15 cellular contexts compared by ENCODE assay signal in the genomic region with DNA sequence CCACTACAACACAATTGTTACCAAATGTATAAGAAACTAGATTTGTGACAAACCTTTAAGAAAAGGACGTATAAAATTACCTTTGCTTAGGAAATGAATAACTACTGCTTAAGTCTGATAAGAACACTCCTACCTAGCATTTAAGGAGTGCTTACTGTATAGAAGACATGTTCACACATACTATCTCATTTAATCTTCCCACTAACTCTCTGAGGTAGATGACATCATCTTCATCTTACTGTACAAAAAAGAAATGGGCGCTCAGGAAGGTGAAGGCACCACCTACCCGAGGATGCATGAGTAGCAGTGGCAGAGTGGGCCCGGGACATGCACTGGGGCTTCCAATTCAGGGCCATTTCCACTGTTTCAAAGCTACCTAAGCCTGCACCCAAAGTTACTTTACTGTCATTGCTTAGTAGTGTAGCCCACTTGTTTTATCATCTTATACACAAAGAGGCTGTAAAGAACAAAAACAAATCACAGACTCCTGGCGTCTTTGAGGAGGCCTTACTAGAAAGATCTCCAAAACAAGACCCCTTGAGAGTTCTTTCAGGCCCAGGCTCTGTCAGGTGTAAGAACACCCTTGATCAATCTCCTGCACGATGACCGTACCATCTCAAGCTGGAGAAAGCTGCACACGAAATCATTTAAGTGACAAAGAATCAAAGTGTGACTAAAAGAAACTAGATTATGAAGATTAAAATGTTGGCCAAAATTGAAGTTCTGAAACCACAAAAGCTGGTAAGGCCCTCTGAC.
"Had no signal": no experiment of that assay in that cellular context is flagged by ENCODE, and none has a peak within 500 bp of the region (broad histone marks: within the 10 kb centered on the region; RNA-seq: fewer than 3 reads in every experiment).

No MANE protein-coding gene starts in this region.

- H3K9me3 Mint-ChIP-seq: central memory CD8-positive, alpha-beta T cell; natural killer cell treated with Interleukin-12 subunit alpha and Interleukin-12 subunit beta and Interleukin-15 and Interleukin-18, amount 100 ng/mL, for 72 hours; stimulated activated naive CD8-positive, alpha-beta T cell treated with anti-CD3 and anti-CD28 coated beads, Interleukin-15, amount 100 ng/mL, for 72 hours; type B pancreatic cell had no signal

- ATAC-seq: left lobe of liver; natural killer cell treated with Interleukin-12 subunit alpha and Interleukin-12 subunit beta and Interleukin-15 and Interleukin-18, amount 100 ng/mL, for 72 hours; pancreas; sciatic nerve; stimulated activated naive CD8-positive, alpha-beta T cell treated with anti-CD3 and anti-CD28 coated beads, Interleukin-15, amount 100 ng/mL, for 72 hours had no signal

- H3K27ac Mint-ChIP-seq: natural killer cell treated with Interleukin-12 subunit alpha and Interleukin-12 subunit beta and Interleukin-15 and Interleukin-18, amount 100 ng/mL, for 72 hours; stimulated activated naive CD8-positive, alpha-beta T cell treated with anti-CD3 and anti-CD28 coated beads, Interleukin-15, amount 100 ng/mL, for 72 hours; type B pancreatic cell had no signal

- H3K4me1 Mint-ChIP-seq: central memory CD8-positive, alpha-beta T cell had no signal

- H3K27me3 Mint-ChIP-seq: central memory CD8-positive, alpha-beta T cell; natural killer cell treated with Interleukin-12 subunit alpha and Interleukin-12 subunit beta and Interleukin-15 and Interleukin-18, amount 100 ng/mL, for 72 hours; stimulated activated naive CD8-positive, alpha-beta T cell treated with anti-CD3 and anti-CD28 coated beads, Interleukin-15, amount 100 ng/mL, for 72 hours; type B pancreatic cell had no signal

- DNase-seq: activated gamma-delta T cell treated with Interleukin-2 at 50 U/mL for 16 hours; colonic mucosa; foreskin melanocyte; glutamatergic neuron; hypothalamus; pancreas; stimulated activated naive CD8-positive, alpha-beta T cell treated with anti-CD3 and anti-CD28 coated beads, Interleukin-15, amount 100 ng/mL, for 72 hours; SW 1271; testis; WERI-Rb-1 had no signal

- H3K4me3 Mint-ChIP-seq: central memory CD8-positive, alpha-beta T cell; stimulated activated naive CD8-positive, alpha-beta T cell treated with anti-CD3 and anti-CD28 coated beads, Interleukin-15, amount 100 ng/mL, for 72 hours; type B pancreatic cell had no signal
